In the genomic region with DNA sequence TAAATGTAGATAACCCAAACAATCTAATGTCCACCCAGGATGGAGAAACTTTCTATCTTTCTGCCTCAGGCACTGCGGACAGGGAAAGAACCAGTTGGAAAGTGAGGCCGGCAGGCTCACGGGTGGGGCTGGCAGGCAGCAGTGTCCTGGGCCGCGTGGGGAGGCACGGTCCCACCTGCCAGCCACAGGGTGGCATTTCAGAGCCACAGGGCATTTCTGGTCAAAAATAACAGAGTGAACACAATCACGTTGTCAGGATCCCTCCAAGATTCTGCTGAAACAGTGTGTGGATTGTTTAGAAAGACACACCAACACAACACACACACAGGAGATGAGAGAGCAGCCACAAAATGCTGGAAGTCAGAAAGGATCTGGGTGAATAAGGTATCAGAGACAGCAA, we compare ENCODE assay signal across 9 cellular contexts.
DNase-seq lines count a peak whose midpoint lies in the region; ATAC-seq and TF ChIP-seq lines count a peak whose summit lies in the region.
"Had no signal": no experiment of that assay in that cellular context is flagged by ENCODE, and none has a peak within 500 bp of the region (broad histone marks: within the 10 kb centered on the region; RNA-seq: fewer than 3 reads in every experiment).

No MANE protein-coding gene starts in this region.

- intact Hi-C loops in stomach (cut with DNase I; ENCODE audit: low total_unique reads) = no loop called here

- no peak for DNase-seq in HL-60 (ENCODE audit: low read depth in 1 of 2, low spot score in 1 of 2)
- DNase-seq in lung (ENCODE audit: low spot score) = no peak
- peak; percentile 23 for DNase-seq in stomach
- no peak for DNase-seq in dedifferentiated amniotic fluid mesenchymal stem cell (ENCODE audit: extremely low spot score)
- DNase-seq: NCI-H2029 had no signal

- TF ChIP-seq POLR2A in stomach (IDR thresholded peaks at IDR 0.05) = no peak

- H3K4me3 ChIP-seq in HL-60 (replicated peaks; ENCODE audit: insufficient read depth, low read length) (no peak overlapping the region), lung (no peak overlapping the region), stomach (no peak overlapping the region)

- peaks cover 25 to 40% of the 10 kb centered on the region in 2 donors for H3K4me1 ChIP-seq in lung (ENCODE audit: control insufficient read depth in 2 of 2, insufficient read depth in 2 of 2, low read length in 2 of 2)
- peaks cover 47 to 88% (median 65%) of the 10 kb centered on the region in 4 donors for H3K4me1 ChIP-seq in stomach

- peak overlapping the region; percentile 99 for H3K27ac ChIP-seq in HL-60 (replicated peaks)
- peak overlapping the region; percentile 85 for H3K27ac ChIP-seq in angular gyrus (ENCODE audit: low read depth, low read length)
- H3K27ac ChIP-seq in lung (ENCODE audit: low read depth in 1 of 2, low read length in 1 of 2) = peak overlapping the region; percentile 37 to 50
- peak overlapping the region; percentile 21 to 93 (median 90) for H3K27ac ChIP-seq in stomach

- ATAC-seq in lung (ENCODE audit: insufficient read depth, low FRiP score) = no peak
- no peak for ATAC-seq in GM21390 (IDR thresholded peaks at IDR 0.05; ENCODE audit: unreplicated experiment)
- no peak for ATAC-seq in GM21786 (IDR thresholded peaks at IDR 0.05; ENCODE audit: unreplicated experiment)
- ATAC-seq in GM21526 (IDR thresholded peaks at IDR 0.05; ENCODE audit: low FRiP score, unreplicated experiment) = no peak

- no peak for TF ChIP-seq CTCF in HL-60 (IDR thresholded peaks at IDR 0.05; ENCODE audit: insufficient read depth, low read length)
- no peak for TF ChIP-seq CTCF in lung (IDR thresholded peaks at IDR 0.05; ENCODE audit: control extremely low read depth, extremely low read depth)
- no peak for TF ChIP-seq CTCF in stomach (IDR thresholded peaks at IDR 0.05)

- TF ChIP-seq EP300 in stomach (IDR thresholded peaks at IDR 0.05) = no peak

- 68 to 76% methylated on average over 7 of the region's 7 CpGs for WGBS in lung, 2 donors
- WGBS in stomach, 5 donors = 55 to 72% (median 67%) methylated on average over 7 of the region's 7 CpGs

- H3K9me3 ChIP-seq in lung (ENCODE audit: control insufficient read depth in 2 of 2, insufficient read depth in 1 of 2, low read length in 1 of 2) (no peaks in the 10 kb centered on the region), stomach (no peaks in the 10 kb centered on the region)

- no peaks in the 10 kb centered on the region for H3K36me3 ChIP-seq in lung (ENCODE audit: control insufficient read depth in 2 of 2, insufficient read depth in 2 of 2, low read length in 2 of 2)
- no peaks in the 10 kb centered on the region for H3K36me3 ChIP-seq in stomach

- H3K27me3 ChIP-seq in HL-60 (ENCODE audit: insufficient read depth, poor library complexity, severe bottlenecking) (no peaks in the 10 kb centered on the region), lung (ENCODE audit: control insufficient read depth, insufficient read depth) (no peaks in the 10 kb centered on the region), stomach (no peaks in the 10 kb centered on the region)

Comparison
In these comparisons a context has a peak if more than half of its experiments do, and no peak if none do; other contexts are left out.
1. H3K27ac ChIP-seq: peak in every context shown above with its lines; median percentile 99 in HL-60; 90 in stomach; 85 in angular gyrus; 44 in lung.